ENCODE assay signal across 1 cellular context in the genomic region with DNA sequence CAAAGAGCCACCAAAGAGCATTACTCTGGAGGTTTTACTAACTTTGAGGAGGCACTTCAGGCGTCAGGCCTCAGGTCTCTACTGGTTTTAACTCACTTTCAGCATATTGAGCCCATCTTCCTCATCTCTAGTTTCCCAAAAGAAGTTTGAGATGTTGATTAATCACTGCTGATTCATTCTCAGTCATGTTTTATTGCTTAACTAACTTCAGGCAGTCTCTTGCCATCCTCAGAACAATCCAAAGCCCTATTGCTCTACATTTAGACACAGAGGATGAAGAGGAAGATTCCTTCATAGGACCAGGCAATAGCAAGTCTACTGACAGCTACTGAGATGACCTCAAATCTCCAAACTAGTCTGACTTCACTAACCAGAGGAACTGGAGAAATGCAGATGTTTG.
TF ChIP-seq lines count a peak whose summit lies in the region.

No MANE protein-coding gene starts in this region.

TF ChIP-seq in GM23338, 12 proteins besides CTCF, POLR2A, EP300 and RAD21 (continued from another document):
- TF ChIP-seq, protein P1, sequence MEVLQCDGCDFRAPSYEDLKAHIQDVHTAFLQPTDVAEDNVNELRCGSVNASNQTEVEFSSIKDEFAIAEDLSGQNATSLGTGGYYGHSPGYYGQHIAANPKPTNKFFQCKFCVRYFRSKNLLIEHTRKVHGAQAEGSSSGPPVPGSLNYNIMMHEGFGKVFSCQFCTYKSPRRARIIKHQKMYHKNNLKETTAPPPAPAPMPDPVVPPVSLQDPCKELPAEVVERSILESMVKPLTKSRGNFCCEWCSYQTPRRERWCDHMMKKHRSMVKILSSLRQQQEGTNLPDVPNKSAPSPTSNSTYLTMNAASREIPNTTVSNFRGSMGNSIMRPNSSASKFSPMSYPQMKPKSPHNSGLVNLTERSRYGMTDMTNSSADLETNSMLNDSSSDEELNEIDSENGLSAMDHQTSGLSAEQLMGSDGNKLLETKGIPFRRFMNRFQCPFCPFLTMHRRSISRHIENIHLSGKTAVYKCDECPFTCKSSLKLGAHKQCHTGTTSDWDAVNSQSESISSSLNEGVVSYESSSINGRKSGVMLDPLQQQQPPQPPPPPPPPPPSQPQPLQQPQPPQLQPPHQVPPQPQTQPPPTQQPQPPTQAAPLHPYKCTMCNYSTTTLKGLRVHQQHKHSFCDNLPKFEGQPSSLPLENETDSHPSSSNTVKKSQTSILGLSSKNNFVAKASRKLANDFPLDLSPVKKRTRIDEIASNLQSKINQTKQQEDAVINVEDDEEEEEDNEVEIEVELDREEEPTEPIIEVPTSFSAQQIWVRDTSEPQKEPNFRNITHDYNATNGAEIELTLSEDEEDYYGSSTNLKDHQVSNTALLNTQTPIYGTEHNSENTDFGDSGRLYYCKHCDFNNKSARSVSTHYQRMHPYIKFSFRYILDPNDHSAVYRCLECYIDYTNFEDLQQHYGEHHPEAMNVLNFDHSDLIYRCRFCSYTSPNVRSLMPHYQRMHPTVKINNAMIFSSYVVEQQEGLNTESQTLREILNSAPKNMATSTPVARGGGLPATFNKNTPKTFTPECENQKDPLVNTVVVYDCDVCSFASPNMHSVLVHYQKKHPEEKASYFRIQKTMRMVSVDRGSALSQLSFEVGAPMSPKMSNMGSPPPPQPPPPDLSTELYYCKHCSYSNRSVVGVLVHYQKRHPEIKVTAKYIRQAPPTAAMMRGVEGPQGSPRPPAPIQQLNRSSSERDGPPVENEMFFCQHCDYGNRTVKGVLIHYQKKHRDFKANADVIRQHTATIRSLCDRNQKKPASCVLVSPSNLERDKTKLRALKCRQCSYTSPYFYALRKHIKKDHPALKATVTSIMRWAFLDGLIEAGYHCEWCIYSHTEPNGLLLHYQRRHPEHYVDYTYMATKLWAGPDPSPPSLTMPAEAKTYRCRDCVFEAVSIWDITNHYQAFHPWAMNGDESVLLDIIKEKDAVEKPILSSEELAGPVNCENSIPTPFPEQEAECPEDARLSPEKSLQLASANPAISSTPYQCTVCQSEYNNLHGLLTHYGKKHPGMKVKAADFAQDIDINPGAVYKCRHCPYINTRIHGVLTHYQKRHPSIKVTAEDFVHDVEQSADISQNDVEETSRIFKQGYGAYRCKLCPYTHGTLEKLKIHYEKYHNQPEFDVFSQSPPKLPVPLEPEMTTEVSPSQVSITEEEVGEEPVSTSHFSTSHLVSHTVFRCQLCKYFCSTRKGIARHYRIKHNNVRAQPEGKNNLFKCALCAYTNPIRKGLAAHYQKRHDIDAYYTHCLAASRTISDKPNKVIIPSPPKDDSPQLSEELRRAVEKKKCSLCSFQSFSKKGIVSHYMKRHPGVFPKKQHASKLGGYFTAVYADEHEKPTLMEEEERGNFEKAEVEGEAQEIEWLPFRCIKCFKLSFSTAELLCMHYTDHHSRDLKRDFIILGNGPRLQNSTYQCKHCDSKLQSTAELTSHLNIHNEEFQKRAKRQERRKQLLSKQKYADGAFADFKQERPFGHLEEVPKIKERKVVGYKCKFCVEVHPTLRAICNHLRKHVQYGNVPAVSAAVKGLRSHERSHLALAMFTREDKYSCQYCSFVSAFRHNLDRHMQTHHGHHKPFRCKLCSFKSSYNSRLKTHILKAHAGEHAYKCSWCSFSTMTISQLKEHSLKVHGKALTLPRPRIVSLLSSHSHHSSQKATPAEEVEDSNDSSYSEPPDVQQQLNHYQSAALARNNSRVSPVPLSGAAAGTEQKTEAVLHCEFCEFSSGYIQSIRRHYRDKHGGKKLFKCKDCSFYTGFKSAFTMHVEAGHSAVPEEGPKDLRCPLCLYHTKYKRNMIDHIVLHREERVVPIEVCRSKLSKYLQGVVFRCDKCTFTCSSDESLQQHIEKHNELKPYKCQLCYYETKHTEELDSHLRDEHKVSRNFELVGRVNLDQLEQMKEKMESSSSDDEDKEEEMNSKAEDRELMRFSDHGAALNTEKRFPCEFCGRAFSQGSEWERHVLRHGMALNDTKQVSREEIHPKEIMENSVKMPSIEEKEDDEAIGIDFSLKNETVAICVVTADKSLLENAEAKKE (CRISPR knock-in tag; IDR thresholded peaks at IDR 0.05) = no peak
- TF ChIP-seq EZH2phosphoT487 (IDR thresholded peaks at IDR 0.05; ENCODE audit: unreplicated experiment) (no peak), ZNF331 (CRISPR knock-in tag; IDR thresholded peaks at IDR 0.05; ENCODE audit: low read depth) (no peak), NANOG (IDR thresholded peaks at IDR 0.05; ENCODE audit: borderline replicate concordance) (no peak), REST (IDR thresholded peaks at IDR 0.05; ENCODE audit: unreplicated experiment) (no peak)
